23 cellular contexts compared by ENCODE assay signal in the genomic region with DNA sequence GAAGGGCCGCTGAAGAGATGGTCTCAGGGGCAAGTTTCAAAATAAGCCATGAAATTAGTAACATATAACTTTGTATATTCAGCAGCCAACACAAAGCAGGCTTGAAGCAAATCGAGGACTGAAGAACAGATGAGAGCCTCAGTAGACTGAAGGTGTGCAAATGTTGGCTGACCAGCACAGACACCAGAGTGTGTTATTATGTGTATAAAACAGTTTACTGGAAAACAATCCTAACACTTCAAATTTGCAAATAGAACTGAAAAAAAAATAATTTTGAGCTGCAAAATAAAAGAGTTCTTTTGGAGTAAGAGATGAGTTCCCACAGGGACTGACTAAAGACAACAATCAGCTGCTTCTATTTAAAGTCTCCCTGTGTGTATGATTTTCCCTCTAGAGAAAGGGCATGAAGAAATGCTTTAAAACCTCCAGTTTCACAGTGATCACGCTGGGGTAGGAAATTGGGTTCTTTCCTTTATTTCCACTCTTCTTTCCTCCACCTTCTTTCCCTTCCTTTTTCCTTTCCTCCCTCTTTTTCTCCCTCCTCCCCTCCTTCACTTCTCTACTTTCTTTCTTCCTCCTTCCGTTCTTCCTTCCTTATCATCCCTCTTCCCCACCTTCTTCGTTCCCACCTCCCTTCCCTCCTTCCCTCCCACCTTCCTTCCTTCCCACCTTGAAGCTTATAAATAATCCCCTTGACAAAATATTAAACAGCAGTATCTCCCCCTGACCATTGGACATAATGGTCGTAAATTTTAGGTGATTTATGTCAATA.
"Had no signal": no experiment of that assay in that cellular context is flagged by ENCODE, and none has a peak within 500 bp of the region (broad histone marks: within the 10 kb centered on the region; RNA-seq: fewer than 3 reads in every experiment).

No MANE protein-coding gene starts in this region.

- DNase-seq: central memory CD4-positive, alpha-beta T cell; colonic mucosa; effector memory CD4-positive, alpha-beta T cell; foreskin melanocyte; kidney; left lung; mesenchymal stem cell; mucosa of descending colon; naive B cell; nucleus accumbens; ovary; psoas muscle; right cardiac atrium; sigmoid colon; spleen; stimulated activated CD4-positive, alpha-beta T cell treated with anti-CD3 and anti-CD28 coated beads, Interleukin-4, amount 100 ng/mL, for 4 hours; stimulated activated naive CD8-positive, alpha-beta T cell treated with anti-CD3 and anti-CD28 coated beads, Interleukin-15, Interleukin-2, amounts not matched to agents 100 U/mL and 50 U/mL, for 24 hours; thyroid gland; trophoblast cell had no signal

- H3K4me1 ChIP-seq: colonic mucosa, esophagus muscularis mucosa, left lung, psoas muscle, sigmoid colon, thyroid gland had no signal

- H3K27ac ChIP-seq: colonic mucosa, esophagus muscularis mucosa, left lung, ovary, psoas muscle, sigmoid colon, spleen, suprapubic skin, thyroid gland had no signal

- H3K36me3 ChIP-seq: colonic mucosa, esophagus muscularis mucosa, left lung, ovary, sigmoid colon, spleen, suprapubic skin, thyroid gland had no signal

- ATAC-seq: left lung; mucosa of descending colon; natural killer cell treated with Interleukin-12 subunit alpha and Interleukin-12 subunit beta and Interleukin-15 and Interleukin-18, amount 100 ng/mL, for 72 hours; psoas muscle; right cardiac atrium; stimulated activated memory B cell treated with anti-CD40 and anti-IgM and Interleukin-4, amounts not matched to agents 10 μg/mL and 1 μg/mL and 100 μg/mL, for 72 hours; stimulated activated naive CD8-positive, alpha-beta T cell treated with anti-CD3 and anti-CD28 coated beads, Interleukin-15, Interleukin-2, amounts not matched to agents 100 U/mL and 50 U/mL, for 24 hours had no signal

- H3K27me3 ChIP-seq: colonic mucosa, esophagus muscularis mucosa, left lung, ovary, sigmoid colon, spleen, suprapubic skin, thyroid gland had no signal

- H3K4me3 ChIP-seq: colonic mucosa, esophagus muscularis mucosa, left lung, mucosa of descending colon, ovary, psoas muscle, sigmoid colon, spleen, suprapubic skin, thyroid gland had no signal

- H3K9me3 ChIP-seq: colonic mucosa, esophagus muscularis mucosa, left lung, mucosa of descending colon, ovary, psoas muscle, sigmoid colon, spleen, suprapubic skin, thyroid gland had no signal
